Comparison of ENCODE assay signal across 8 cellular contexts in the genomic region with DNA sequence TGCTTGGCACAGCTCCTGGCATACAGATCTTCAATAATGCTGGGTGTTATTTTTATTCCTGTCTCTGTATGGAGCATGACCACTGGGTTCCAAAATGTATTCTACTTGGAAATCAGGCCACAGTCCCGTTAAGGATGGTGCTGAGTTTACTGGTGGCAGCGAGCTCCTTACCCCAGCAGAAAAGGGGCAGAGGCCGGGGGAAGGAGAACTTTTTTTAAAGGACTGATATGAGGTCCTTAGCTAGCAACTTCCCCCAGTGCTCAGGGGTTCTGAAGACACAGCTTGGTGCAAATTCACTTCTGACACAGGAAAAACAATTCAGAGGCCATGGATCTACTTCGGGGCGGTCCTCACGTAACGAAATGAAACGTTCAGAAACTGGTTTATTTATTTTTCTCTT. TPM values are rescaled to one million over a fixed set of nuclear protein-coding genes. Genes with fewer than 3 reads are reported as not detected.
DNase-seq lines count a peak whose midpoint lies in the region; ATAC-seq and TF ChIP-seq lines count a peak whose summit lies in the region.

No MANE protein-coding gene starts in this region.

- no peaks in the 10 kb centered on the region for H4K20me1 ChIP-seq in H9 (ENCODE audit: control insufficient read depth, insufficient read depth, insufficient read length)

- TF ChIP-seq POLR2A in suprapubic skin (IDR thresholded peaks at IDR 0.05) = no peak

- H2BK15ac ChIP-seq in H9 (ENCODE audit: low read depth, low read length) = no peak overlapping the region

- H3K4me3 Mint-ChIP-seq in H9 = peak overlapping the region; percentile 91 to 93
- H3K4me3 Mint-ChIP-seq in activated naive CD8-positive, alpha-beta T cell treated with anti-CD3 and anti-CD28 coated beads for 36 hours = peak overlapping the region; percentile 90

- H3K9me3 Mint-ChIP-seq in H9 = no peaks in the 10 kb centered on the region
- H3K9me3 Mint-ChIP-seq in activated naive CD8-positive, alpha-beta T cell treated with anti-CD3 and anti-CD28 coated beads for 36 hours = no peaks in the 10 kb centered on the region

- H2BK20ac ChIP-seq in H9 (ENCODE audit: low read depth, low read length, poor library complexity, severe bottlenecking) = no peak overlapping the region

- peak overlapping the region; percentile 91 for H3K4me3 ChIP-seq in suprapubic skin

- H3T11ph ChIP-seq in H9 (ENCODE audit: low read length) = no peak overlapping the region

- no peak overlapping the region for H3K4ac ChIP-seq in H9 (ENCODE audit: low read depth, low read length)

- no peak overlapping the region for H3K18ac ChIP-seq in H9 (ENCODE audit: insufficient read length, low read depth, low read length)

- H3K9me3 ChIP-seq in H9 (ENCODE audit: control insufficient read depth, low read depth, low read length) (no peaks in the 10 kb centered on the region), suprapubic skin (no peaks in the 10 kb centered on the region)

- H3K79me2 ChIP-seq in H9 (ENCODE audit: insufficient read depth, low read length) = peaks cover 4% of the 10 kb centered on the region; the same call in 1 of the 2 replicates

- ATAC-seq in GM18907 (IDR thresholded peaks at IDR 0.05; ENCODE audit: unreplicated experiment) = no peak
- no peak for ATAC-seq in HG02642 (IDR thresholded peaks at IDR 0.05; ENCODE audit: poor library complexity, unreplicated experiment)

- no peak for TF ChIP-seq EP300 in suprapubic skin (IDR thresholded peaks at IDR 0.05)

- H4K5ac ChIP-seq in H9 (ENCODE audit: insufficient read length, low read depth, low read length) = no peak overlapping the region

- H4K91ac ChIP-seq in H9 (ENCODE audit: insufficient read length, low read depth, low read length) = no peak overlapping the region

- peak overlapping the region; percentile 55 for H3K9ac ChIP-seq in H9 (ENCODE audit: extremely low read depth, insufficient read length, low read length)

- H3K4me1 ChIP-seq in H9 (ENCODE audit: insufficient read depth, low read length) = peaks cover 4% of the 10 kb centered on the region; the same call in 1 of the 2 replicates
- H3K4me1 ChIP-seq in suprapubic skin = peaks cover 29% of the 10 kb centered on the region

- peaks cover 4% of the 10 kb centered on the region for H3K79me1 ChIP-seq in H9 (ENCODE audit: insufficient read depth, low read depth, low read length, poor library complexity, severe bottlenecking)

- peak overlapping the region; percentile 74 for H3K4me2 ChIP-seq in H9 (ENCODE audit: insufficient read depth, insufficient read length, low read length)

- H2BK5ac ChIP-seq in H9 (ENCODE audit: insufficient read length, low read length) = no peak overlapping the region

- no peak overlapping the region for H4K8ac ChIP-seq in H9 (replicated peaks; ENCODE audit: insufficient read length, low read depth, low read length)

- no peak overlapping the region for H2AK5ac ChIP-seq in H9 (ENCODE audit: insufficient read length, low read length)

- H3K27ac ChIP-seq in H9 (ENCODE audit: insufficient read length, low read depth, low read length) (no peak overlapping the region), suprapubic skin (peak overlapping the region; percentile 99)

- no peak overlapping the region for H2BK12ac ChIP-seq in H9 (ENCODE audit: insufficient read length, low read depth, low read length)

- no peak overlapping the region for H3K23ac ChIP-seq in H9 (ENCODE audit: insufficient read length, low read depth, low read length)

- WGBS in H9 (ENCODE audit: extremely low coverage, insufficient read length, low lambda C conversion rate) = no CpG with 5 or more reads among the region's 8 CpGs
- 3% methylated on average over 8 of the region's 8 CpGs for WGBS in suprapubic skin

- TF ChIP-seq CTCF in H9 (conservative IDR thresholded peaks at IDR 0.05) (no peak), suprapubic skin (IDR thresholded peaks at IDR 0.05) (no peak)

- H3K36me3 ChIP-seq in suprapubic skin = peaks cover 14% of the 10 kb centered on the region

- DNase-seq in AG08395 (ENCODE audit: low spot score) = peak; percentile 7
- no peak for DNase-seq in H9
- no peak for DNase-seq in activated naive CD8-positive, alpha-beta T cell treated with anti-CD3 and anti-CD28 coated beads for 36 hours
- DNase-seq in islet precursor cell = peak; percentile 52
- no peak for DNase-seq in suprapubic skin (ENCODE audit: low spot score in 2 of 2)
- no peak for DNase-seq in HK-2 (ENCODE audit: unreplicated experiment)

- peak overlapping the region; percentile 66 to 97 (median 91); a peak in 5 of 7 replicates for H3K27ac Mint-ChIP-seq in H9
- H3K27ac Mint-ChIP-seq in activated naive CD8-positive, alpha-beta T cell treated with anti-CD3 and anti-CD28 coated beads for 36 hours = peak overlapping the region; percentile 92

- peaks cover 7% of the 10 kb centered on the region for H3K23me2 ChIP-seq in H9 (ENCODE audit: insufficient read length, low read depth, low read length, poor library complexity, severe bottlenecking)

- H2BK120ac ChIP-seq in H9 (ENCODE audit: low read depth, low read length, poor library complexity, severe bottlenecking) = no peak overlapping the region

- H3K4me1 Mint-ChIP-seq in H9 = peaks cover 22 to 23% of the 10 kb centered on the region in 2 experiments
- peaks cover 47% of the 10 kb centered on the region for H3K4me1 Mint-ChIP-seq in activated naive CD8-positive, alpha-beta T cell treated with anti-CD3 and anti-CD28 coated beads for 36 hours

- H2AFZ ChIP-seq in H9 (ENCODE audit: low read length) = no peak overlapping the region

- no peak overlapping the region for H3K56ac ChIP-seq in H9 (ENCODE audit: insufficient read length, low read depth, low read length)

- no peaks in the 10 kb centered on the region for H3K27me3 ChIP-seq in H9 (ENCODE audit: insufficient read depth, low read length)
- H3K27me3 ChIP-seq in suprapubic skin = no peaks in the 10 kb centered on the region

- peaks cover 9 to 12% (median 11%) of the 10 kb centered on the region in 3 experiments for H3K36me3 Mint-ChIP-seq in H9 (ENCODE audit: insufficient read depth in 1 of 3, low read depth in 3 of 3)
- H3K36me3 Mint-ChIP-seq in activated naive CD8-positive, alpha-beta T cell treated with anti-CD3 and anti-CD28 coated beads for 36 hours = peaks cover 54% of the 10 kb centered on the region

- no peak overlapping the region for H3K14ac ChIP-seq in H9 (ENCODE audit: insufficient read depth, low read length)

- H3K27me3 Mint-ChIP-seq in H9 (ENCODE audit: low read depth) = peaks cover 1% of the 10 kb centered on the region; the same call in 1 of the 2 replicates
- H3K27me3 Mint-ChIP-seq in activated naive CD8-positive, alpha-beta T cell treated with anti-CD3 and anti-CD28 coated beads for 36 hours = no peaks in the 10 kb centered on the region

RNA-seq across cellular contexts. Expression of gene RDH14, which starts 0.9 kb away (rescaled TPM):
- total RNA-seq in H9 (2021) (23.4 and 25.5 TPM in 2 replicates), suprapubic skin (10 to 100 TPM; 13.4 to 18.6 (median 15.1) TPM)
- 10 to 100 TPM; 20.5 to 21.2 TPM for total RNA-seq in activated naive CD8-positive, alpha-beta T cell treated with anti-CD3 and anti-CD28 coated beads for 36 hours

RNA-seq across cellular contexts. Expression of gene NT5C1B, which starts 29.8 kb away (rescaled TPM):
- total RNA-seq in H9 (2021) (not detected in 2 replicates), suprapubic skin (not detected)
- not detected for total RNA-seq in activated naive CD8-positive, alpha-beta T cell treated with anti-CD3 and anti-CD28 coated beads for 36 hours

Comparison
In these comparisons a context has a peak if more than half of its experiments do, and no peak if none do; other contexts are left out.
1. DNase-seq: peak in AG08395 (single experiment) and islet precursor cell (single experiment); none in H9 (single experiment), activated naive CD8-positive, alpha-beta T cell treated with anti-CD3 and anti-CD28 coated beads for 36 hours (single experiment), suprapubic skin (0 of 2) and HK-2 (single experiment).